In the genomic region with DNA sequence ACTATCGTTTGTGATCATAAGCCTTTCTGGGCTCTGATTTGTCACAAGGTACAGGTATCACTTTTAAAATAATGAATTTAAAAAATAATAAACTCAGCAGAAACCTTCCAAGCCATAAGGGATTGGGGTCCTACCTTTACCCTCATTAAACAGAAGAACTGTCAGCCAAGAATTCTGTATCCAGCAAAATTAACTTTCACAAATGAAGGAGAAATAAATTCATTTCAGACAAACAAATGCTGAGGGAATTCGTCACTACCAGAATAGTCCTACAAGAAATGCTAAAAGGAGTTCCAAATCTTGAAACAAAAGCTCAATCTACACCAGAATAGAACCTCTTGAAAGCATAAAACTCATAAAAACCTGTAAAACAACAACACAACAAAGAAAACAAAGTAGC, we compare ENCODE assay signal across 9 cellular contexts. TPM values are rescaled to one million over a fixed set of nuclear protein-coding genes. Genes with fewer than 3 reads are reported as not detected.
"Had no signal": no experiment of that assay in that cellular context is flagged by ENCODE, and none has a peak within 500 bp of the region (broad histone marks: within the 10 kb centered on the region; RNA-seq: fewer than 3 reads in every experiment).

No MANE protein-coding gene starts in this region.

- DNase-seq: GDM1, GF-D8 had no signal

- H3K4me3 ChIP-seq: GM12878 had no signal

- ATAC-seq: GM12878 had no signal

- FAIRE-seq: G401.6, GM12878, GM12891, GM12892, GM18507, GM19239 had no signal

RNA-seq across cellular contexts. Expression of a gene that starts 25.7 kb away (rescaled TPM):
- total RNA-seq: G401 had no signal
